Comparison of ENCODE assay signal across 8 cellular contexts in the genomic region with DNA sequence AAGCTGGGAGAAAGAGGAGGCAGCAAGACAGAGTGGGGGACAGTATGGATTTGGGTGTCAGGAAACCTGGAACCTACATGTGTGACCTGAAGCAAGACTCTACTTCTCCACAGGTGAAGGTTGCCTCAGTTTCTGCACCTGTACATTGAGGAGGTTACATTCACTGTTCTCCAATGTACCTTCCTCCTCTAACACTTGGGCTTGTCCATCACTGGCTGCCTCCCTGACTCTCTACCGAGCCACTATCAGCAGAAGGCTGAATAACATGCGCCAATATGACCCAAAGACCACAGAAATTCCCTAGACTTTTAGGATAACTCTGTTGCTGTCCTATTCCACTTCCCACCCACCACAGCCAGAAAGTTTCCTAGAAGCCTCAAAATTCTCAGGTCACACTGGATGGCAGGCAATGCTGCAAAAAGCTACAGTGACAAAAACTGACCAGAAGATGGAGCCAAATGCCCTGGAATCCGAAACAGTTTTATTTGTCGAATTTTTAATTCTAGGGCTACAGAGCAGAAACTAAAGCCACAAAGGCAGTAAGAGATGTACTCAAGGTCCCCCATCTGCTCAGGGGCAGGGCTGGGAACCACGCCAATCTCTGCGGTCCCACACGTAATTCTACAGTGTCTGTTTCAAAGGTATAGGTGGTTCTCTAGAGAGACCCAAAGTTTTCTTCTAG.
DNase-seq lines count a peak whose midpoint lies in the region; ATAC-seq, FAIRE-seq and TF ChIP-seq lines count a peak whose summit lies in the region.

No MANE protein-coding gene starts in this region.

- no peaks in the 10 kb centered on the region for H3K9me3 ChIP-seq in Panc1 (ENCODE audit: control insufficient read depth, insufficient read depth, low read depth, low read length)
- no peaks in the 10 kb centered on the region for H3K9me3 ChIP-seq in right lobe of liver

- H3K36me3 ChIP-seq in Panc1 (ENCODE audit: control insufficient read depth, insufficient read depth, low read length) (no peaks in the 10 kb centered on the region), right lobe of liver (no peaks in the 10 kb centered on the region)

- WGBS in right lobe of liver (ENCODE audit: insufficient coverage, low coverage, low lambda C conversion rate, missing lambda C conversion rate), result 0% methylated on average over 6 of the region's 7 CpGs

- H3K27me3 ChIP-seq in Panc1 (ENCODE audit: control insufficient read depth, insufficient read depth, low read length), result peaks cover 10% of the 10 kb centered on the region
- H3K27me3 ChIP-seq in right lobe of liver, result no peaks in the 10 kb centered on the region

- no TSS peak for BruUV-seq in Panc1 (replicated peaks; lab: Mats Ljungman, UMichigan)

- H3K27ac ChIP-seq in Panc1 (ENCODE audit: low read length) (no peak overlapping the region), right lobe of liver (no peak overlapping the region)

- POLR2A ChIA-PET in Panc1 (lab: Charles Lee), result interaction anchor here (0.6 kb wide), 1 partner anchor 10 kb away, joined by 3 read pairs; no protein-coding TSS in a partner anchor

- H3K4me3 ChIP-seq in Panc1 (ENCODE audit: low read depth in 2 of 2, low read length in 2 of 2), result no peak overlapping the region
- no peak overlapping the region for H3K4me3 ChIP-seq in right lobe of liver

- TF ChIP-seq POLR2A in right lobe of liver (IDR thresholded peaks at IDR 0.05), result no peak

- intact Hi-C loops in Panc1 (cut with micrococcal nuclease; ENCODE audit: unreplicated experiment), result loop anchor here (2.0 to 10.0 kb wide), 4 partner anchors 207 to 661 kb away; no protein-coding TSS in a partner anchor
- intact Hi-C loops in right lobe of liver (cut with DNase I), result loop anchor here (5.0 to 10.0 kb wide), 3 partner anchors 201 to 428 kb away; a partner anchor contains a TSS

- in situ Hi-C loops in Caki2 (cut with HindIII; ENCODE audit: low pct_unique_long_range_greater_than_20kb, low sequenced_read_pairs), result no loop called here
- in situ Hi-C loops in Panc1 (cut with HindIII; ENCODE audit: low pct_unique_long_range_greater_than_20kb, low sequenced_read_pairs), result no loop called here

- no peaks in the 10 kb centered on the region for H3K4me1 ChIP-seq in Panc1 (ENCODE audit: control insufficient read depth, insufficient read depth, low read length)
- no peaks in the 10 kb centered on the region for H3K4me1 ChIP-seq in right lobe of liver

- TF ChIP-seq CTCF in Panc1 (IDR thresholded peaks at IDR 0.05), result peak; percentile 85
- TF ChIP-seq CTCF in right lobe of liver (IDR thresholded peaks at IDR 0.05), result peak; percentile 63 to 74 (median 70)

- DNase-seq in Caki2 (ENCODE audit: low read depth), result peak; percentile 23
- peak; percentile 43 for DNase-seq in GM18507 (ENCODE audit: extremely low spot score, insufficient read length, low read depth)
- peak; percentile 18 for DNase-seq in Panc1 (ENCODE audit: low read depth, low spot score)
- peak; percentile 46 for DNase-seq in dedifferentiated amniotic fluid mesenchymal stem cell (ENCODE audit: extremely low spot score)
- no peak for DNase-seq in right lobe of liver

- ATAC-seq in HG03432 (IDR thresholded peaks at IDR 0.05; ENCODE audit: unreplicated experiment), result peak; percentile 63
- ATAC-seq in Panc1, result peak; percentile 76
- peak in 3 of 4 donors; percentile 77 to 87 (median 82) for ATAC-seq in right lobe of liver
- no peak for ATAC-seq in HG03565 (IDR thresholded peaks at IDR 0.05; ENCODE audit: unreplicated experiment)
- ATAC-seq in HG02610 (IDR thresholded peaks at IDR 0.05; ENCODE audit: unreplicated experiment), result no peak

- CTCF ChIA-PET in Panc1 (lab: Charles Lee), result interaction anchor here (0.6 to 2.2 kb wide), 3 partner anchors 98 to 1420 kb away, joined by 3 to 8 read pairs (median 5); no protein-coding TSS in a partner anchor

- FAIRE-seq in GM18507 (lab: Jason Lieb, UNC), result peak; percentile 90

Comparison
In these comparisons a context has a peak if more than half of its experiments do, and no peak if none do; other contexts are left out.
1. DNase-seq: peak in Caki2 (single experiment), GM18507 (single experiment), Panc1 (single experiment) and dedifferentiated amniotic fluid mesenchymal stem cell (single experiment); none in right lobe of liver (0 of 3).
2. ATAC-seq: peak in HG03432 (single experiment), Panc1 (single experiment) and right lobe of liver (3 of 4); none in HG03565 (single experiment) and HG02610 (single experiment).